Comparison of ENCODE assay signal across 1 cellular context in the genomic region with DNA sequence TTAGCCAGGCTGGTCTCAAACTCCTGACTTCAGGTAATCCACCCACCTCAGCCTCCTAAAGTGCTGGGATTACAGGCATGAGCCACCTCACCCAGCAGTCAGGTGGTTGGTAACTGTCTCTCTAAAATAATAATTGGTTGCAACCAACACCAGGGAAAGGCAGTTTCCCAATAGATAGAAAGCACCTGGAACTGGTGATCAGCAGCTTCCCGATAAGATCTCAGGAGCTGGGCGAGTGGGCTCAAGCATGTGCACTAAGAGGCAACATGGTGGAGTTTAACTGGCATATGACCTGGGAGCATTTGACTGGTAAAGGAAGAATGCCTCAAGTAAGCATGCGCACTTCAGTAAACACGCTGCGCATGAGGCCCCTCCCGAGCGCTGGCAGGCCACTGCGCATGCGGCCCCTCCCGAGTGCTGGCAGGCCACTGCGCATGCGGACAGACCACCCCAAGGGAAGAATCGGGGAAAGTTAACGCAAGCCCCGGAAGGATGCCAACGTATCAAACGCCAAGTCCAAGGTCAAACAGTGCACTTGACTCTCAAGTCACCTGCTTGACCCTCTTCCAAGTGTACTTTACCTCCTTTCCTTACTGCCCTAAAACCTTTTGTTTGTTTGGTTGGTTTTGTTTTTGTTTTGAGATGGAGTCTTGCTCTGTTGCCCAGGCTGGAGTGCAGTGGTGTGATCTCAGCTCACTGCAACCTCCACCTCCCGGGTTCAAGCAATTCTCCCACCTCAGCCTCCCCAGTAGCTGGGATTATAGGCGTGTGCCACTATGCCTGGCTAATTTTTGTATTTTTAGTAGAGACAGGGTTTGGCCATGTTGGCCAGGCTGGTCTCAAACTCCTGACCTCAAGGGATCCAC.
A peak's percentile ranks its signal among the peaks of the same experiment; 100 is the strongest.
TF ChIP-seq lines count a peak whose summit lies in the region.

No MANE protein-coding gene starts in this region.

TF ChIP-seq in liver, 16 proteins besides CTCF, POLR2A, EP300 and RAD21:
- TF ChIP-seq HNF4A (conservative IDR thresholded peaks at IDR 0.05), result peak; percentile 13 to 44
- peak; percentile 53 for TF ChIP-seq MAX (IDR thresholded peaks at IDR 0.05)
- peak; percentile 18 for TF ChIP-seq SP1 (IDR thresholded peaks at IDR 0.05)
